In genomic region chr5:135324897-135325650, GRCh38 we compare ENCODE assay signal across 1 cellular context.
TF ChIP-seq lines count a peak whose summit lies in the region.

No MANE protein-coding gene starts in this region.

TF ChIP-seq in HepG2, 621 proteins besides CTCF, POLR2A, EP300 and RAD21 (continued from another document and continues in another):
- TF ChIP-seq, protein P1, sequence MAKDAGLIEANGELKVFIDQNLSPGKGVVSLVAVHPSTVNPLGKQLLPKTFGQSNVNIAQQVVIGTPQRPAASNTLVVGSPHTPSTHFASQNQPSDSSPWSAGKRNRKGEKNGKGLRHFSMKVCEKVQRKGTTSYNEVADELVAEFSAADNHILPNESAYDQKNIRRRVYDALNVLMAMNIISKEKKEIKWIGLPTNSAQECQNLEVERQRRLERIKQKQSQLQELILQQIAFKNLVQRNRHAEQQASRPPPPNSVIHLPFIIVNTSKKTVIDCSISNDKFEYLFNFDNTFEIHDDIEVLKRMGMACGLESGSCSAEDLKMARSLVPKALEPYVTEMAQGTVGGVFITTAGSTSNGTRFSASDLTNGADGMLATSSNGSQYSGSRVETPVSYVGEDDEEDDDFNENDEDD (CRISPR knock-in tag; IDR thresholded peaks at IDR 0.05; ENCODE audit: borderline replicate concordance): peak; percentile 16; the same call in 1 of the 2 replicates
- TF ChIP-seq RCOR2 (CRISPR knock-in tag; IDR thresholded peaks at IDR 0.05) (peak; percentile 53; the same call in 1 of the 2 replicates), FOSL2 (CRISPR knock-in tag; IDR thresholded peaks at IDR 0.05) (peak; percentile 53), SAP130 (CRISPR knock-in tag; IDR thresholded peaks at IDR 0.05; ENCODE audit: low read depth) (peak; percentile 41; the same call in 1 of the 2 replicates), ZNF484 (CRISPR knock-in tag; IDR thresholded peaks at IDR 0.05; ENCODE audit: borderline replicate concordance, low read depth) (0 out of 2 replicates have a peak, but pooled peaks have one; percentile 39), ZNF766 (CRISPR knock-in tag; IDR thresholded peaks at IDR 0.05; ENCODE audit: borderline replicate concordance) (no peak), ZNF644 (CRISPR knock-in tag; IDR thresholded peaks at IDR 0.05; ENCODE audit: low read depth) (no peak), SPEN (CRISPR knock-in tag; IDR thresholded peaks at IDR 0.05; ENCODE audit: low read depth) (no peak), NFKB2 (CRISPR knock-in tag; IDR thresholded peaks at IDR 0.05; ENCODE audit: borderline replicate concordance) (peak; percentile 47; the same call in 1 of the 2 replicates), NFIC (IDR thresholded peaks at IDR 0.05; ENCODE audit: low read length) (no peak), ETV5 (CRISPR knock-in tag; IDR thresholded peaks at IDR 0.05; ENCODE audit: borderline replicate concordance) (peak; percentile 68; the same call in 1 of the 2 replicates), ZNF7 (CRISPR knock-in tag; IDR thresholded peaks at IDR 0.05) (no peak), ZSCAN31 (CRISPR knock-in tag; IDR thresholded peaks at IDR 0.05; ENCODE audit: low read depth) (0 out of 2 replicates have a peak, but pooled peaks have one; percentile 50), ZBTB42 (CRISPR knock-in tag; IDR thresholded peaks at IDR 0.05) (no peak), SKI (IDR thresholded peaks at IDR 0.05; ENCODE audit: partially characterized antibody) (peak; percentile 69), SP1 (IDR thresholded peaks at IDR 0.05) (no peak), SP1 (CRISPR knock-in tag; IDR thresholded peaks at IDR 0.05) (no peak), ZBTB37 (CRISPR knock-in tag; IDR thresholded peaks at IDR 0.05) (no peak), ARID4A (CRISPR knock-in tag; IDR thresholded peaks at IDR 0.05; ENCODE audit: borderline replicate concordance) (peak; percentile 23; the same call in 1 of the 2 replicates), FOXK1 (CRISPR knock-in tag; IDR thresholded peaks at IDR 0.05; ENCODE audit: borderline replicate concordance, low read depth) (no peak), HNF1A (IDR thresholded peaks at IDR 0.05; ENCODE audit: low read depth) (no peak), HNF1A (CRISPR knock-in tag; IDR thresholded peaks at IDR 0.05; ENCODE audit: borderline replicate concordance) (peak; percentile 57; the same call in 1 of the 2 replicates), PAWR (CRISPR knock-in tag; IDR thresholded peaks at IDR 0.05; ENCODE audit: borderline replicate concordance) (no peak), ZBTB4 (CRISPR knock-in tag; IDR thresholded peaks at IDR 0.05; ENCODE audit: borderline replicate concordance) (no peak), SNAPC5 (CRISPR knock-in tag; IDR thresholded peaks at IDR 0.05; ENCODE audit: borderline replicate concordance) (no peak), HES4 (CRISPR knock-in tag; IDR thresholded peaks at IDR 0.05; ENCODE audit: borderline replicate concordance) (peak; percentile 42; the same call in 1 of the 2 replicates), GMEB2 (CRISPR knock-in tag; IDR thresholded peaks at IDR 0.05; ENCODE audit: low read depth) (no peak), ZNF292 (CRISPR knock-in tag; IDR thresholded peaks at IDR 0.05; ENCODE audit: borderline replicate concordance, low read depth) (peak; percentile 43; the same call in 1 of the 2 replicates), ZBTB25 (CRISPR knock-in tag; IDR thresholded peaks at IDR 0.05) (no peak), ZNF776 (CRISPR knock-in tag; IDR thresholded peaks at IDR 0.05) (peak; percentile 39; the same call in 1 of the 2 replicates), HOMEZ (CRISPR knock-in tag; IDR thresholded peaks at IDR 0.05; ENCODE audit: low read depth) (no peak)
- TF ChIP-seq, protein P2, sequence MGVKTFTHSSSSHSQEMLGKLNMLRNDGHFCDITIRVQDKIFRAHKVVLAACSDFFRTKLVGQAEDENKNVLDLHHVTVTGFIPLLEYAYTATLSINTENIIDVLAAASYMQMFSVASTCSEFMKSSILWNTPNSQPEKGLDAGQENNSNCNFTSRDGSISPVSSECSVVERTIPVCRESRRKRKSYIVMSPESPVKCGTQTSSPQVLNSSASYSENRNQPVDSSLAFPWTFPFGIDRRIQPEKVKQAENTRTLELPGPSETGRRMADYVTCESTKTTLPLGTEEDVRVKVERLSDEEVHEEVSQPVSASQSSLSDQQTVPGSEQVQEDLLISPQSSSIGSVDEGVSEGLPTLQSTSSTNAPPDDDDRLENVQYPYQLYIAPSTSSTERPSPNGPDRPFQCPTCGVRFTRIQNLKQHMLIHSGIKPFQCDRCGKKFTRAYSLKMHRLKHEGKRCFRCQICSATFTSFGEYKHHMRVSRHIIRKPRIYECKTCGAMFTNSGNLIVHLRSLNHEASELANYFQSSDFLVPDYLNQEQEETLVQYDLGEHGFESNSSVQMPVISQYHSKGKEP (CRISPR knock-in tag; IDR thresholded peaks at IDR 0.05): no peak
- TF ChIP-seq, protein P3, sequence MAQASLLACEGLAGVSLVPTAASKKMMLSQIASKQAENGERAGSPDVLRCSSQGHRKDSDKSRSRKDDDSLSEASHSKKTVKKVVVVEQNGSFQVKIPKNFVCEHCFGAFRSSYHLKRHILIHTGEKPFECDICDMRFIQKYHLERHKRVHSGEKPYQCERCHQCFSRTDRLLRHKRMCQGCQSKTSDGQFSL (CRISPR knock-in tag; IDR thresholded peaks at IDR 0.05): no peak
- TF ChIP-seq, protein P4, sequence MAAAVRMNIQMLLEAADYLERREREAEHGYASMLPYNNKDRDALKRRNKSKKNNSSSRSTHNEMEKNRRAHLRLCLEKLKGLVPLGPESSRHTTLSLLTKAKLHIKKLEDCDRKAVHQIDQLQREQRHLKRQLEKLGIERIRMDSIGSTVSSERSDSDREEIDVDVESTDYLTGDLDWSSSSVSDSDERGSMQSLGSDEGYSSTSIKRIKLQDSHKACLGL (CRISPR knock-in tag; IDR thresholded peaks at IDR 0.05): 0 out of 2 replicates have a peak, but pooled peaks have one; percentile 37
